In genomic region chr17:67800495-67800928, GRCh38 we compare ENCODE assay signal across 8 cellular contexts. TPM values are rescaled to one million over a fixed set of nuclear protein-coding genes. Genes with fewer than 3 reads are reported as not detected.
DNase-seq lines count a peak whose midpoint lies in the region; ATAC-seq, FAIRE-seq and TF ChIP-seq lines count a peak whose summit lies in the region.

No MANE protein-coding gene starts in this region.

- TF ChIP-seq EP300 in A549 (IDR thresholded peaks at IDR 0.05): no peak

- peak; percentile 71 for TF ChIP-seq CTCF in A549 (IDR thresholded peaks at IDR 0.05)

- H3K27ac Mint-ChIP-seq in activated CD4-positive, alpha-beta T cell treated with anti-CD3 and anti-CD28 coated beads, Interleukin-2, amount 10 ng/mL, durations not matched to agents 7 days and 5 days: no peak overlapping the region
- H3K27ac Mint-ChIP-seq in effector memory CD8-positive, alpha-beta T cell: peak overlapping the region in 1 of 2 donors; percentile 53

- no peak for TF ChIP-seq POLR2A in A549 (IDR thresholded peaks at IDR 0.05; ENCODE audit: low read length)

- no peaks in the 10 kb centered on the region for H3K9me3 Mint-ChIP-seq in activated CD4-positive, alpha-beta T cell treated with anti-CD3 and anti-CD28 coated beads, Interleukin-2, amount 10 ng/mL, durations not matched to agents 7 days and 5 days
- no peaks in the 10 kb centered on the region for H3K9me3 Mint-ChIP-seq in effector memory CD8-positive, alpha-beta T cell

- H3K9me3 ChIP-seq in A549: no peaks in the 10 kb centered on the region

- DNase-seq in A549 (ENCODE audit: low read depth in 1 of 2, low spot score in 1 of 2): peak; percentile 80 to 86
- DNase-seq in GM18507 (ENCODE audit: extremely low spot score, insufficient read length, low read depth): peak; percentile 54
- peak; percentile 82 for DNase-seq in NCI-H460 (ENCODE audit: extremely low read depth, low read depth)
- peak; percentile 41 for DNase-seq in activated CD4-positive, alpha-beta T cell treated with anti-CD3 and anti-CD28 coated beads, Interleukin-2, amount 10 ng/mL, durations not matched to agents 7 days and 5 days
- DNase-seq in effector memory CD8-positive, alpha-beta T cell: peak; percentile 26 to 38 (median 29)
- DNase-seq in medulla oblongata (ENCODE audit: extremely low spot score): peak; percentile 82
- peak; percentile 75 for DNase-seq in stimulated activated CD8-positive, alpha-beta memory T cell treated with anti-CD3 and anti-CD28 coated beads, Interleukin-4, amount 100 ng/mL, for 48 hours

- H3K36me3 Mint-ChIP-seq in activated CD4-positive, alpha-beta T cell treated with anti-CD3 and anti-CD28 coated beads, Interleukin-2, amount 10 ng/mL, durations not matched to agents 7 days and 5 days (ENCODE audit: low read depth): no peaks in the 10 kb centered on the region
- no peaks in the 10 kb centered on the region for H3K36me3 Mint-ChIP-seq in effector memory CD8-positive, alpha-beta T cell (ENCODE audit: insufficient read depth)

- peak; percentile 93 to 98 for ATAC-seq in A549
- peak; percentile 87 for ATAC-seq in HG03097 (IDR thresholded peaks at IDR 0.05; ENCODE audit: low FRiP score, unreplicated experiment)
- ATAC-seq in effector memory CD8-positive, alpha-beta T cell (replicated peaks): peak; percentile 64

- peak; percentile 71 to 93 for TF ChIP-seq RAD21 in A549 (conservative IDR thresholded peaks at IDR 0.05 in 1 of 2, IDR thresholded peaks at IDR 0.05 in 1 of 2)

- no peak for FAIRE-seq in A549 (lab: Jason Lieb, UNC)
- FAIRE-seq in GM18507 (lab: Jason Lieb, UNC): peak; percentile 88

- 32% methylated on average over 7 of the region's 7 CpGs for WGBS in A549 (ENCODE audit: missing lambda C conversion rate)

- H3K27me3 Mint-ChIP-seq in activated CD4-positive, alpha-beta T cell treated with anti-CD3 and anti-CD28 coated beads, Interleukin-2, amount 10 ng/mL, durations not matched to agents 7 days and 5 days: no peaks in the 10 kb centered on the region
- peaks cover 0 to 5% of the 10 kb centered on the region in 2 donors for H3K27me3 Mint-ChIP-seq in effector memory CD8-positive, alpha-beta T cell

- no peaks in the 10 kb centered on the region for H3K4me1 Mint-ChIP-seq in activated CD4-positive, alpha-beta T cell treated with anti-CD3 and anti-CD28 coated beads, Interleukin-2, amount 10 ng/mL, durations not matched to agents 7 days and 5 days
- peaks cover 0 to 5% of the 10 kb centered on the region in 2 donors for H3K4me1 Mint-ChIP-seq in effector memory CD8-positive, alpha-beta T cell (ENCODE audit: low read depth in 2 of 2)

- no peak overlapping the region for H3K27ac ChIP-seq in A549

- H3K4me1 ChIP-seq in A549: no peaks in the 10 kb centered on the region

- no peak overlapping the region for H3K4me3 Mint-ChIP-seq in activated CD4-positive, alpha-beta T cell treated with anti-CD3 and anti-CD28 coated beads, Interleukin-2, amount 10 ng/mL, durations not matched to agents 7 days and 5 days
- H3K4me3 Mint-ChIP-seq in effector memory CD8-positive, alpha-beta T cell: no peak overlapping the region

- CTCF ChIA-PET in A549 (lab: Yijun Ruan, JAX): interaction anchor here (0.6 to 7.2 kb wide), 20 partner anchors 9 to 193 kb away, joined by 3 to 92 read pairs (median 4); partner anchors contain the start of gene BPTF
- CTCF ChIA-PET in activated CD4-positive, alpha-beta T cell treated with anti-CD3 and anti-CD28 coated beads, Interleukin-2, amount 10 ng/mL, durations not matched to agents 7 days and 5 days (lab: Charles Lee): interaction anchor here (1.0 to 1.7 kb wide), 3 partner anchors 24 to 44 kb away, joined by 3 to 8 read pairs (median 3); partner anchors contain the start of gene BPTF

- POLR2A ChIA-PET in A549 (lab: Yijun Ruan, JAX): interaction anchor here (1.9 kb wide), 1 partner anchor 24 kb away, joined by 9 read pairs; the partner anchor contains the start of gene BPTF
- POLR2A ChIA-PET in activated CD4-positive, alpha-beta T cell treated with anti-CD3 and anti-CD28 coated beads, Interleukin-2, amount 10 ng/mL, durations not matched to agents 7 days and 5 days (lab: Charles Lee): no interaction called here

- H3K4me2 ChIP-seq in A549: no peak overlapping the region

- no peak overlapping the region for H3K4me3 ChIP-seq in A549

TF ChIP-seq in A549, 52 proteins besides CTCF, POLR2A, EP300 and RAD21:
- no peak for TF ChIP-seq HEYL (CRISPR knock-in tag; IDR thresholded peaks at IDR 0.05)
- peak; percentile 51 for TF ChIP-seq SMC3 (IDR thresholded peaks at IDR 0.05)

RNA-seq across cellular contexts. Expression of gene BPTF, which starts 24.8 kb away (rescaled TPM):
- polyA plus RNA-seq in A549 (2011; rRNA removed) (60.7 and 74.9 TPM in 2 replicates), A549 (2017; fragmentation: RNase III; extraction: RNeasy Plus Mini Kit Qiagen cat#74134 plus additional on column Dnase treatment) (26.3 to 30.0 TPM (median 29.8 TPM) in 3 replicates)
- 38.8 and 45.8 TPM in 2 replicates for polyA plus RNA-seq in A549 (2012; cell fraction: cytosol; rRNA removed)
- 70.9 and 75.0 TPM in 2 replicates for polyA plus RNA-seq in A549 (2012; cell fraction: nucleus; rRNA removed)
- polyA minus RNA-seq in A549 (2011; rRNA and poly(A)+ RNA removed): 95.2 and 107 TPM in 2 replicates
- 31.7 and 33.6 TPM in 2 replicates for total RNA-seq in NCI-H460 (2014; rRNA removed; shearing (Covaris generic))
- polyA plus RNA-seq in NCI-H460 (2014; cell fraction: nucleus; rRNA removed): 10.3 and 27.3 TPM in 2 replicates
- total RNA-seq in activated CD4-positive, alpha-beta T cell treated with anti-CD3 and anti-CD28 coated beads, Interleukin-2, amount 10 ng/mL, durations not matched to agents 7 days and 5 days: 100 to 1,000 TPM in 1 of 2 experiments, 10 to 100 TPM in 1; 98.1 to 114 TPM

Comparison
In these comparisons a context has a peak if more than half of its experiments do, and no peak if none do; other contexts are left out.
1. DNase-seq: peak in every context shown above with its lines; median percentile 83 in A549; 82 in NCI-H460; 82 in medulla oblongata; 75 in stimulated activated CD8-positive, alpha-beta memory T cell treated with anti-CD3 and anti-CD28 coated beads, Interleukin-4, amount 100 ng/mL, for 48 hours; 54 in GM18507; 41 in activated CD4-positive, alpha-beta T cell treated with anti-CD3 and anti-CD28 coated beads, Interleukin-2, amount 10 ng/mL, durations not matched to agents 7 days and 5 days; 29 in effector memory CD8-positive, alpha-beta T cell.